2 cellular contexts compared by ENCODE assay signal in the genomic region with DNA sequence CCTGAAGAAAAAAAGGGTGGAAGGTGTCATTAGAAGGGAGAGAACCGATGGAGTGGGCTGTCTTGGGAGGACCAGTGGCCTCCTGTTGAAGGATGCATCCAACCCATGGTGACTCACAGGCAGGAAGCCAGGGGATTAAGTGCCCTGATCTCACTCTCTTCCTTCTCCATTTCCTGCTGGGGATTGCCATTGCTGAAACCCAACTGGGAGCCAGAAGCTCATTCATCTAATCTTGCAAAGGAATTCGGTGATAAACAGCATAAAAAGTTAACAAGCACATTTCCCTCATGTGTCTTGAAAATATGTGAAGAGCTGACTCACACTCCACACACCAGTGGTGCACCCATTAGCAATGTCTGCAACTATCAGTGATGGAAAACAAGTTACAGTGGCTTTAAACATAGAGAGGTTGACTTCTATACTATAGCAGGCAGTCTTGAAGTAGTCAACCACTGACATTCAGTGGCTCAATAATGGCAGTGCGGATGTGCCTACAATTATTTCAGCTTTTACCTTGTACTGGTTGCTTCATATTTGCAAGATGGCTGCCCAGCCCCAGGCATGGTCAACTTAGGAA.
A peak's percentile ranks its signal among the peaks of the same experiment; 100 is the strongest.
TF ChIP-seq lines count a peak whose summit lies in the region.

No MANE protein-coding gene starts in this region.

TF ChIP-seq in A549, 52 proteins besides CTCF, POLR2A, EP300 and RAD21:
- TF ChIP-seq CBX2 (IDR thresholded peaks at IDR 0.05; ENCODE audit: borderline replicate concordance, low read depth) (no peak), FOSL2 (IDR thresholded peaks at IDR 0.05) (no peak), FOSL2 (CRISPR knock-in tag; IDR thresholded peaks at IDR 0.05) (peak; percentile 60)

TF ChIP-seq in K562, 482 proteins besides CTCF, POLR2A, EP300 and RAD21 (continues in another document):
- TF ChIP-seq ATF7 (IDR thresholded peaks at IDR 0.05) (peak; percentile 43; the same call in 1 of the 2 replicates), SPI1 (IDR thresholded peaks at IDR 0.05; ENCODE audit: borderline replicate concordance, low read depth, low read length) (0 out of 2 replicates have a peak, but pooled peaks have one; percentile 15), CREM (IDR thresholded peaks at IDR 0.05; ENCODE audit: low read depth) (0 out of 2 replicates have a peak, but pooled peaks have one; percentile 27), TGIF2 (CRISPR knock-in tag; IDR thresholded peaks at IDR 0.05) (no peak), ZNF589 (CRISPR knock-in tag; IDR thresholded peaks at IDR 0.05; ENCODE audit: low read depth) (peak; percentile 68; the same call in 1 of the 2 replicates), MEIS2 (IDR thresholded peaks at IDR 0.05; ENCODE audit: partially characterized antibody) (peak; percentile 37), SMARCA4 (IDR thresholded peaks at IDR 0.05) (peak; percentile 82), SMAD4 (CRISPR knock-in tag; conservative IDR thresholded peaks at IDR 0.05) (peak; percentile 41), ZNF282 (CRISPR knock-in tag; IDR thresholded peaks at IDR 0.05) (no peak), NBN (IDR thresholded peaks at IDR 0.05; ENCODE audit: low read depth) (0 out of 2 replicates have a peak, but pooled peaks have one; percentile 46), YY1 (IDR thresholded peaks at IDR 0.05; ENCODE audit: borderline replicate concordance in 1 of 3, control insufficient read depth in 1 of 3, extremely low read depth in 1 of 3, insufficient read depth in 3 of 3, insufficient read length in 1 of 3, insufficient replicate concordance in 2 of 3, low read depth in 1 of 3, low read length in 2 of 3) (peak in 1 of 3 experiments; percentile 75), ZBTB17 (CRISPR knock-in tag; IDR thresholded peaks at IDR 0.05) (0 out of 2 replicates have a peak, but pooled peaks have one; percentile 30), HNRNPL (IDR thresholded peaks at IDR 0.05; ENCODE audit: low read depth, low read length) (no peak), HCFC1 (IDR thresholded peaks at IDR 0.05; ENCODE audit: low read depth, low read length) (peak; percentile 10; the same call in 1 of the 2 replicates), DPF2 (IDR thresholded peaks at IDR 0.05) (peak; percentile 86), TCF3 (CRISPR knock-in tag; IDR thresholded peaks at IDR 0.05) (0 out of 2 replicates have a peak, but pooled peaks have one; percentile 22)
- TF ChIP-seq, protein P1, sequence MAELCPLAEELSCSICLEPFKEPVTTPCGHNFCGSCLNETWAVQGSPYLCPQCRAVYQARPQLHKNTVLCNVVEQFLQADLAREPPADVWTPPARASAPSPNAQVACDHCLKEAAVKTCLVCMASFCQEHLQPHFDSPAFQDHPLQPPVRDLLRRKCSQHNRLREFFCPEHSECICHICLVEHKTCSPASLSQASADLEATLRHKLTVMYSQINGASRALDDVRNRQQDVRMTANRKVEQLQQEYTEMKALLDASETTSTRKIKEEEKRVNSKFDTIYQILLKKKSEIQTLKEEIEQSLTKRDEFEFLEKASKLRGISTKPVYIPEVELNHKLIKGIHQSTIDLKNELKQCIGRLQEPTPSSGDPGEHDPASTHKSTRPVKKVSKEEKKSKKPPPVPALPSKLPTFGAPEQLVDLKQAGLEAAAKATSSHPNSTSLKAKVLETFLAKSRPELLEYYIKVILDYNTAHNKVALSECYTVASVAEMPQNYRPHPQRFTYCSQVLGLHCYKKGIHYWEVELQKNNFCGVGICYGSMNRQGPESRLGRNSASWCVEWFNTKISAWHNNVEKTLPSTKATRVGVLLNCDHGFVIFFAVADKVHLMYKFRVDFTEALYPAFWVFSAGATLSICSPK (IDR thresholded peaks at IDR 0.05; ENCODE audit: borderline replicate concordance) = no peak
- TF ChIP-seq, protein P2, sequence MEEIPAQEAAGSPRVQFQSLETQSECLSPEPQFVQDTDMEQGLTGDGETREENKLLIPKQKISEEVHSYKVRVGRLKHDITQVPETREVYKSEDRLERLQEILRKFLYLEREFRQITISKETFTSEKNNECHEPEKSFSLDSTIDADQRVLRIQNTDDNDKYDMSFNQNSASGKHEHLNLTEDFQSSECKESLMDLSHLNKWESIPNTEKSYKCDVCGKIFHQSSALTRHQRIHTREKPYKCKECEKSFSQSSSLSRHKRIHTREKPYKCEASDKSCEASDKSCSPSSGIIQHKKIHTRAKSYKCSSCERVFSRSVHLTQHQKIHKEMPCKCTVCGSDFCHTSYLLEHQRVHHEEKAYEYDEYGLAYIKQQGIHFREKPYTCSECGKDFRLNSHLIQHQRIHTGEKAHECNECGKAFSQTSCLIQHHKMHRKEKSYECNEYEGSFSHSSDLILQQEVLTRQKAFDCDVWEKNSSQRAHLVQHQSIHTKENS (CRISPR knock-in tag; IDR thresholded peaks at IDR 0.05) = no peak
- TF ChIP-seq, protein P3, sequence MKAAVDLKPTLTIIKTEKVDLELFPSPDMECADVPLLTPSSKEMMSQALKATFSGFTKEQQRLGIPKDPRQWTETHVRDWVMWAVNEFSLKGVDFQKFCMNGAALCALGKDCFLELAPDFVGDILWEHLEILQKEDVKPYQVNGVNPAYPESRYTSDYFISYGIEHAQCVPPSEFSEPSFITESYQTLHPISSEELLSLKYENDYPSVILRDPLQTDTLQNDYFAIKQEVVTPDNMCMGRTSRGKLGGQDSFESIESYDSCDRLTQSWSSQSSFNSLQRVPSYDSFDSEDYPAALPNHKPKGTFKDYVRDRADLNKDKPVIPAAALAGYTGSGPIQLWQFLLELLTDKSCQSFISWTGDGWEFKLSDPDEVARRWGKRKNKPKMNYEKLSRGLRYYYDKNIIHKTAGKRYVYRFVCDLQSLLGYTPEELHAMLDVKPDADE (conservative IDR thresholded peaks at IDR 0.05; ENCODE audit: control insufficient read depth, low read depth, low read length) = 0 out of 2 replicates have a peak, but pooled peaks have one; percentile 44
- TF ChIP-seq, protein P4, sequence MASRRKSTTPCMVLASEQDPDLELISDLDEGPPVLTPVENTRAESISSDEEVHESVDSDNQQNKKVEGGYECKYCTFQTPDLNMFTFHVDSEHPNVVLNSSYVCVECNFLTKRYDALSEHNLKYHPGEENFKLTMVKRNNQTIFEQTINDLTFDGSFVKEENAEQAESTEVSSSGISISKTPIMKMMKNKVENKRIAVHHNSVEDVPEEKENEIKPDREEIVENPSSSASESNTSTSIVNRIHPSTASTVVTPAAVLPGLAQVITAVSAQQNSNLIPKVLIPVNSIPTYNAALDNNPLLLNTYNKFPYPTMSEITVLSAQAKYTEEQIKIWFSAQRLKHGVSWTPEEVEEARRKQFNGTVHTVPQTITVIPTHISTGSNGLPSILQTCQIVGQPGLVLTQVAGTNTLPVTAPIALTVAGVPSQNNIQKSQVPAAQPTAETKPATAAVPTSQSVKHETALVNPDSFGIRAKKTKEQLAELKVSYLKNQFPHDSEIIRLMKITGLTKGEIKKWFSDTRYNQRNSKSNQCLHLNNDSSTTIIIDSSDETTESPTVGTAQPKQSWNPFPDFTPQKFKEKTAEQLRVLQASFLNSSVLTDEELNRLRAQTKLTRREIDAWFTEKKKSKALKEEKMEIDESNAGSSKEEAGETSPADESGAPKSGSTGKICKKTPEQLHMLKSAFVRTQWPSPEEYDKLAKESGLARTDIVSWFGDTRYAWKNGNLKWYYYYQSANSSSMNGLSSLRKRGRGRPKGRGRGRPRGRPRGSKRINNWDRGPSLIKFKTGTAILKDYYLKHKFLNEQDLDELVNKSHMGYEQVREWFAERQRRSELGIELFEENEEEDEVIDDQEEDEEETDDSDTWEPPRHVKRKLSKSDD (conservative IDR thresholded peaks at IDR 0.05; ENCODE audit: low read length) = 0 out of 2 replicates have a peak, but pooled peaks have one; percentile 26
- TF ChIP-seq, protein P5, sequence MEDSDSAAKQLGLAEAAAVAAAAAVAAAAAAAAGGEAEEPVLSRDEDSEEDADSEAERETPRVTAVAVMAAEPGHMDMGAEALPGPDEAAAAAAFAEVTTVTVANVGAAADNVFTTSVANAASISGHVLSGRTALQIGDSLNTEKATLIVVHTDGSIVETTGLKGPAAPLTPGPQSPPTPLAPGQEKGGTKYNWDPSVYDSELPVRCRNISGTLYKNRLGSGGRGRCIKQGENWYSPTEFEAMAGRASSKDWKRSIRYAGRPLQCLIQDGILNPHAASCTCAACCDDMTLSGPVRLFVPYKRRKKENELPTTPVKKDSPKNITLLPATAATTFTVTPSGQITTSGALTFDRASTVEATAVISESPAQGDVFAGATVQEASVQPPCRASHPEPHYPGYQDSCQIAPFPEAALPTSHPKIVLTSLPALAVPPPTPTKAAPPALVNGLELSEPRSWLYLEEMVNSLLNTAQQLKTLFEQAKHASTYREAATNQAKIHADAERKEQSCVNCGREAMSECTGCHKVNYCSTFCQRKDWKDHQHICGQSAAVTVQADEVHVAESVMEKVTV (CRISPR knock-in tag; IDR thresholded peaks at IDR 0.05) = peak; percentile 40; the same call in 1 of the 2 replicates
- TF ChIP-seq, protein P6, sequence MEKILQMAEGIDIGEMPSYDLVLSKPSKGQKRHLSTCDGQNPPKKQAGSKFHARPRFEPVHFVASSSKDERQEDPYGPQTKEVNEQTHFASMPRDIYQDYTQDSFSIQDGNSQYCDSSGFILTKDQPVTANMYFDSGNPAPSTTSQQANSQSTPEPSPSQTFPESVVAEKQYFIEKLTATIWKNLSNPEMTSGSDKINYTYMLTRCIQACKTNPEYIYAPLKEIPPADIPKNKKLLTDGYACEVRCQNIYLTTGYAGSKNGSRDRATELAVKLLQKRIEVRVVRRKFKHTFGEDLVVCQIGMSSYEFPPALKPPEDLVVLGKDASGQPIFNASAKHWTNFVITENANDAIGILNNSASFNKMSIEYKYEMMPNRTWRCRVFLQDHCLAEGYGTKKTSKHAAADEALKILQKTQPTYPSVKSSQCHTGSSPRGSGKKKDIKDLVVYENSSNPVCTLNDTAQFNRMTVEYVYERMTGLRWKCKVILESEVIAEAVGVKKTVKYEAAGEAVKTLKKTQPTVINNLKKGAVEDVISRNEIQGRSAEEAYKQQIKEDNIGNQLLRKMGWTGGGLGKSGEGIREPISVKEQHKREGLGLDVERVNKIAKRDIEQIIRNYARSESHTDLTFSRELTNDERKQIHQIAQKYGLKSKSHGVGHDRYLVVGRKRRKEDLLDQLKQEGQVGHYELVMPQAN (IDR thresholded peaks at IDR 0.05; ENCODE audit: borderline replicate concordance) = no peak
- TF ChIP-seq, protein P7, sequence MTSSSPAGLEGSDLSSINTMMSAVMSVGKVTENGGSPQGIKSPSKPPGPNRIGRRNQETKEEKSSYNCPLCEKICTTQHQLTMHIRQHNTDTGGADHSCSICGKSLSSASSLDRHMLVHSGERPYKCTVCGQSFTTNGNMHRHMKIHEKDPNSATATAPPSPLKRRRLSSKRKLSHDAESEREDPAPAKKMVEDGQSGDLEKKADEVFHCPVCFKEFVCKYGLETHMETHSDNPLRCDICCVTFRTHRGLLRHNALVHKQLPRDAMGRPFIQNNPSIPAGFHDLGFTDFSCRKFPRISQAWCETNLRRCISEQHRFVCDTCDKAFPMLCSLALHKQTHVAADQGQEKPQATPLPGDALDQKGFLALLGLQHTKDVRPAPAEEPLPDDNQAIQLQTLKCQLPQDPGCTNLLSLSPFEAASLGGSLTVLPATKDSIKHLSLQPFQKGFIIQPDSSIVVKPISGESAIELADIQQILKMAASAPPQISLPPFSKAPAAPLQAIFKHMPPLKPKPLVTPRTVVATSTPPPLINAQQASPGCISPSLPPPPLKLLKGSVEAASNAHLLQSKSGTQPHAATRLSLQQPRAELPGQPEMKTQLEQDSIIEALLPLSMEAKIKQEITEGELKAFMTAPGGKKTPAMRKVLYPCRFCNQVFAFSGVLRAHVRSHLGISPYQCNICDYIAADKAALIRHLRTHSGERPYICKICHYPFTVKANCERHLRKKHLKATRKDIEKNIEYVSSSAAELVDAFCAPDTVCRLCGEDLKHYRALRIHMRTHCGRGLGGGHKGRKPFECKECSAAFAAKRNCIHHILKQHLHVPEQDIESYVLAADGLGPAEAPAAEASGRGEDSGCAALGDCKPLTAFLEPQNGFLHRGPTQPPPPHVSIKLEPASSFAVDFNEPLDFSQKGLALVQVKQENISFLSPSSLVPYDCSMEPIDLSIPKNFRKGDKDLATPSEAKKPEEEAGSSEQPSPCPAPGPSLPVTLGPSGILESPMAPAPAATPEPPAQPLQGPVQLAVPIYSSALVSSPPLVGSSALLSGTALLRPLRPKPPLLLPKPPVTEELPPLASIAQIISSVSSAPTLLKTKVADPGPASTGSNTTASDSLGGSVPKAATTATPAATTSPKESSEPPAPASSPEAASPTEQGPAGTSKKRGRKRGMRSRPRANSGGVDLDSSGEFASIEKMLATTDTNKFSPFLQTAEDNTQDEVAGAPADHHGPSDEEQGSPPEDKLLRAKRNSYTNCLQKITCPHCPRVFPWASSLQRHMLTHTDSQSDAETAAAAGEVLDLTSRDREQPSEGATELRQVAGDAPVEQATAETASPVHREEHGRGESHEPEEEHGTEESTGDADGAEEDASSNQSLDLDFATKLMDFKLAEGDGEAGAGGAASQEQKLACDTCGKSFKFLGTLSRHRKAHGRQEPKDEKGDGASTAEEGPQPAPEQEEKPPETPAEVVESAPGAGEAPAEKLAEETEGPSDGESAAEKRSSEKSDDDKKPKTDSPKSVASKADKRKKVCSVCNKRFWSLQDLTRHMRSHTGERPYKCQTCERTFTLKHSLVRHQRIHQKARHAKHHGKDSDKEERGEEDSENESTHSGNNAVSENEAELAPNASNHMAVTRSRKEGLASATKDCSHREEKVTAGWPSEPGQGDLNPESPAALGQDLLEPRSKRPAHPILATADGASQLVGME (CRISPR knock-in tag; IDR thresholded peaks at IDR 0.05) = peak; percentile 71; the same call in 1 of the 2 replicates
- TF ChIP-seq, protein P8, sequence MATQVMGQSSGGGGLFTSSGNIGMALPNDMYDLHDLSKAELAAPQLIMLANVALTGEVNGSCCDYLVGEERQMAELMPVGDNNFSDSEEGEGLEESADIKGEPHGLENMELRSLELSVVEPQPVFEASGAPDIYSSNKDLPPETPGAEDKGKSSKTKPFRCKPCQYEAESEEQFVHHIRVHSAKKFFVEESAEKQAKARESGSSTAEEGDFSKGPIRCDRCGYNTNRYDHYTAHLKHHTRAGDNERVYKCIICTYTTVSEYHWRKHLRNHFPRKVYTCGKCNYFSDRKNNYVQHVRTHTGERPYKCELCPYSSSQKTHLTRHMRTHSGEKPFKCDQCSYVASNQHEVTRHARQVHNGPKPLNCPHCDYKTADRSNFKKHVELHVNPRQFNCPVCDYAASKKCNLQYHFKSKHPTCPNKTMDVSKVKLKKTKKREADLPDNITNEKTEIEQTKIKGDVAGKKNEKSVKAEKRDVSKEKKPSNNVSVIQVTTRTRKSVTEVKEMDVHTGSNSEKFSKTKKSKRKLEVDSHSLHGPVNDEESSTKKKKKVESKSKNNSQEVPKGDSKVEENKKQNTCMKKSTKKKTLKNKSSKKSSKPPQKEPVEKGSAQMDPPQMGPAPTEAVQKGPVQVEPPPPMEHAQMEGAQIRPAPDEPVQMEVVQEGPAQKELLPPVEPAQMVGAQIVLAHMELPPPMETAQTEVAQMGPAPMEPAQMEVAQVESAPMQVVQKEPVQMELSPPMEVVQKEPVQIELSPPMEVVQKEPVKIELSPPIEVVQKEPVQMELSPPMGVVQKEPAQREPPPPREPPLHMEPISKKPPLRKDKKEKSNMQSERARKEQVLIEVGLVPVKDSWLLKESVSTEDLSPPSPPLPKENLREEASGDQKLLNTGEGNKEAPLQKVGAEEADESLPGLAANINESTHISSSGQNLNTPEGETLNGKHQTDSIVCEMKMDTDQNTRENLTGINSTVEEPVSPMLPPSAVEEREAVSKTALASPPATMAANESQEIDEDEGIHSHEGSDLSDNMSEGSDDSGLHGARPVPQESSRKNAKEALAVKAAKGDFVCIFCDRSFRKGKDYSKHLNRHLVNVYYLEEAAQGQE (CRISPR knock-in tag; IDR thresholded peaks at IDR 0.05; ENCODE audit: low read depth) = no peak
